24 cellular contexts compared by ENCODE assay signal in genomic region chr19:54310543-54310942, GRCh38. TPM values are rescaled to one million over a fixed set of nuclear protein-coding genes. Genes with fewer than 3 reads are reported as not detected.
"Had no signal": no experiment of that assay in that cellular context is flagged by ENCODE, and none has a peak within 500 bp of the region (broad histone marks: within the 10 kb centered on the region; RNA-seq: fewer than 3 reads in every experiment).

No MANE protein-coding gene starts in this region.

- ATAC-seq: K562 had no signal

- H3K4me3 Mint-ChIP-seq: IgD-negative memory B cell had no signal

- H3K36me3 ChIP-seq: SJSA1 had no signal

- H3K9me3 Mint-ChIP-seq: IgD-negative memory B cell had no signal

- DNase-seq: Kasumi-1, MM.1S, NCI-H1092 treated with DMSO at 0.1 percent for 48 hours, NCI-H1436, NCI-H187, NCI-H2029, NCI-H2081 treated with DMSO at 0.1 percent for 48 hours, NCI-H2171, NCI-H226, NCI-H446, NCI-H510A, NCI-H524 treated with DMSO at 0.1 percent for 48 hours, NCI-H69, NCI-H774, Right ventricle myocardium superior, RPMI8226, SIG-M5 had no signal

- H3K4me3 ChIP-seq: K562, SJSA1, SK-N-MC had no signal

- H3K4me1 ChIP-seq: SJSA1 had no signal

- H3K27ac ChIP-seq: HL-60, KMS-11, SJSA1, SK-N-MC had no signal

- H3K27ac Mint-ChIP-seq: IgD-negative memory B cell had no signal

- H3K9me3 ChIP-seq: SJSA1 had no signal

RNA-seq across cellular contexts. Expression of gene LILRA5, which starts 2.4 kb away (rescaled TPM):
- total RNA-seq: K562, M059J, SJSA1 had no signal
- polyA plus RNA-seq: K562 had no signal

RNA-seq across cellular contexts. Expression of gene LILRA4, which starts 28.4 kb away (rescaled TPM):
- total RNA-seq: K562, M059J, Right ventricle myocardium superior, SJSA1 had no signal
- polyA plus RNA-seq: K562 had no signal

RNA-seq across cellular contexts. Expression of gene LILRB2, which starts 29.6 kb away (rescaled TPM):
- total RNA-seq: K562, M059J, SJSA1 had no signal
- polyA plus RNA-seq: K562 had no signal

RNA-seq across cellular contexts. Expression of gene LILRB5, which starts 53.5 kb away (rescaled TPM):
- total RNA-seq: K562, M059J, SJSA1 had no signal
- polyA plus RNA-seq: IgD-negative memory B cell, K562 had no signal

RNA-seq across cellular contexts. Expression of gene LAIR1, which starts 54.2 kb away (rescaled TPM):
- total RNA-seq: SJSA1 had no signal
